In the genomic region with DNA sequence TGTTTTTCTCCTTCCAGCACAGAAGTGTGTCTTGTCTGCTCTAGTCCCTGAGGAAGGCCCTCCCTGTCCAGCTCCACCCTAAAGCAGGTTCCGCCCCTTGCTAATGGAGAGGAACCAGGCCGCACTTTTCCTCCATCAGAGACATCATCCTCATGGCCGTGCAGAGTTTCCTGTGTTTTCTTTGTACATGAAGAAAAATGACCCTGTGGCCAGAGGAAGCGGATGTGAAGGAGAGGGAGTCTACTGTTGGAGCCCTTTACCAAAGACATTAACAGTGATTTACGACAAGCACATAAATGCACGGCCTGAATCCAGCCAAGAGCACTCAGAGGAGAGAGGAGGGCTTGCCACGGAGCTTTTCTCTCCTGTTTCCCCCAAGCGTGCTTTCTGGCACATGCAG, we compare ENCODE assay signal across 14 cellular contexts.
A peak's percentile ranks its signal among the peaks of the same experiment; 100 is the strongest.
DNase-seq lines count a peak whose midpoint lies in the region; ATAC-seq and TF ChIP-seq lines count a peak whose summit lies in the region.
"Had no signal": no experiment of that assay in that cellular context is flagged by ENCODE, and none has a peak within 500 bp of the region (broad histone marks: within the 10 kb centered on the region; RNA-seq: fewer than 3 reads in every experiment).

No MANE protein-coding gene starts in this region.

- peaks cover 0 to 51% of the 10 kb centered on the region in 2 donors for H3K4me1 ChIP-seq in right atrium auricular region
- H3K4me1 ChIP-seq in lower lobe of right lung, result peaks cover 41% of the 10 kb centered on the region
- peaks cover 0 to 4% of the 10 kb centered on the region in 2 donors for H3K4me1 ChIP-seq in uterus
- H3K4me1 ChIP-seq in aorta (ENCODE audit: control insufficient read depth in 1 of 2, insufficient read depth in 2 of 2, low read length in 2 of 2), result no peaks in the 10 kb centered on the region
- H3K4me1 ChIP-seq in testis, result peaks cover 4% of the 10 kb centered on the region

- H3K27me3 ChIP-seq in right atrium auricular region (no peaks in the 10 kb centered on the region), lower lobe of right lung (ENCODE audit: low read depth) (no peaks in the 10 kb centered on the region), uterus (no peaks in the 10 kb centered on the region), aorta (ENCODE audit: control insufficient read depth in 1 of 2, insufficient read depth in 2 of 2, low read length in 1 of 2) (no peaks in the 10 kb centered on the region), testis (no peaks in the 10 kb centered on the region)
- H3K27me3 ChIP-seq: thyroid gland had no signal

- TF ChIP-seq POLR2A in uterus (IDR thresholded peaks at IDR 0.05) (no peak), testis (IDR thresholded peaks at IDR 0.05) (no peak)

- 85 to 90% methylated on average over 8 of the region's 8 CpGs for WGBS in aorta, 2 donors
- WGBS in testis, 2 donors, result 70 to 71% methylated on average over 8 of the region's 8 CpGs

- H3K27ac ChIP-seq in right atrium auricular region, result peak overlapping the region in 1 of 2 donors; percentile 28
- H3K27ac ChIP-seq in angular gyrus (ENCODE audit: low read depth, low read length), result peak overlapping the region; percentile 65
- H3K27ac ChIP-seq in lower lobe of right lung, result peak overlapping the region; percentile 56
- peak overlapping the region; percentile 72 to 80 for H3K27ac ChIP-seq in uterus
- no peak overlapping the region for H3K27ac ChIP-seq in aorta (ENCODE audit: low read depth in 1 of 2, low read length in 2 of 2)
- no peak overlapping the region for H3K27ac ChIP-seq in testis
- H3K27ac ChIP-seq: thyroid gland had no signal

- TF ChIP-seq CTCF in right atrium auricular region (IDR thresholded peaks at IDR 0.05), result no peak
- no peak for TF ChIP-seq CTCF in lower lobe of right lung (IDR thresholded peaks at IDR 0.05)
- no peak for TF ChIP-seq CTCF in uterus (IDR thresholded peaks at IDR 0.05)
- no peak for TF ChIP-seq CTCF in testis (IDR thresholded peaks at IDR 0.05)

- intact Hi-C loops in Right ventricle myocardium superior (cut with DNase I), result no loop called here
- intact Hi-C loops in lower lobe of right lung (cut with DNase I), result no loop called here
- intact Hi-C loops in uterus (cut with DNase I; ENCODE audit: low total_unique reads), result no loop called here
- intact Hi-C loops in aorta (cut with DNase I), result no loop called here
- intact Hi-C loops in testis (cut with DNase I; ENCODE audit: low total_unique reads), result loop anchor here (10.0 kb wide), 1 partner anchor 112 kb away; a partner anchor contains a TSS

- ATAC-seq in Right ventricle myocardium superior (ENCODE audit: poor library complexity) (peak; percentile 14), lower lobe of right lung (no peak), aorta (ENCODE audit: low FRiP score) (no peak)

- no peak overlapping the region for H3K4me3 ChIP-seq in right atrium auricular region
- H3K4me3 ChIP-seq in lower lobe of right lung, result no peak overlapping the region
- no peak overlapping the region for H3K4me3 ChIP-seq in uterus
- H3K4me3 ChIP-seq in aorta (ENCODE audit: low read length in 2 of 2), result no peak overlapping the region
- H3K4me3 ChIP-seq in testis, result no peak overlapping the region
- H3K4me3 ChIP-seq: thyroid gland had no signal

- DNase-seq in Right ventricle myocardium superior, result no peak
- no peak for DNase-seq in right atrium auricular region (ENCODE audit: low spot score)
- no peak for DNase-seq in lower lobe of right lung
- peak; percentile 72 to 87 for DNase-seq in uterus
- no peak for DNase-seq in aorta
- no peak for DNase-seq in activated gamma-delta T cell treated with Interleukin-2 at 50 U/mL for 16 hours
- no peak for DNase-seq in testis
- DNase-seq: activated CD4-positive, alpha-beta memory T cell treated with anti-CD3 and anti-CD28 coated beads, Interleukin-2, amount 10 ng/mL, durations not matched to agents 7 days and 5 days; activated effector memory CD4-positive, alpha-beta T cell treated with anti-CD3 and anti-CD28 coated beads, Interleukin-2, amount 50 U/mL, for 16 hours; Calu3; NCI-H524; nucleus accumbens; thyroid gland had no signal

- H3K36me3 ChIP-seq in right atrium auricular region (no peaks in the 10 kb centered on the region), lower lobe of right lung (peaks cover 4% of the 10 kb centered on the region), uterus (no peaks in the 10 kb centered on the region), aorta (ENCODE audit: control insufficient read depth in 1 of 2, insufficient read depth in 2 of 2, low read length in 1 of 2) (no peaks in the 10 kb centered on the region), testis (ENCODE audit: low read depth, missing control alignments) (no peaks in the 10 kb centered on the region)
- H3K36me3 ChIP-seq: thyroid gland had no signal

- H3K9me3 ChIP-seq in right atrium auricular region (no peaks in the 10 kb centered on the region), lower lobe of right lung (no peaks in the 10 kb centered on the region), uterus (no peaks in the 10 kb centered on the region), aorta (ENCODE audit: control insufficient read depth, low read length) (no peaks in the 10 kb centered on the region), testis (no peaks in the 10 kb centered on the region)
- H3K9me3 ChIP-seq: thyroid gland had no signal

Comparison
In these comparisons a context has a peak if more than half of its experiments do, and no peak if none do; other contexts are left out.
1. DNase-seq: peak in uterus (2 of 2); none in Right ventricle myocardium superior (single experiment), right atrium auricular region (single experiment), lower lobe of right lung (single experiment), aorta (0 of 2), activated gamma-delta T cell treated with Interleukin-2 at 50 U/mL for 16 hours (single experiment) and testis (single experiment).
2. H3K27ac ChIP-seq: peak in angular gyrus (single experiment), lower lobe of right lung (single experiment) and uterus (2 of 2); none in aorta (0 of 2) and testis (0 of 2).